Comparison of ENCODE assay signal across 14 cellular contexts in the genomic region with DNA sequence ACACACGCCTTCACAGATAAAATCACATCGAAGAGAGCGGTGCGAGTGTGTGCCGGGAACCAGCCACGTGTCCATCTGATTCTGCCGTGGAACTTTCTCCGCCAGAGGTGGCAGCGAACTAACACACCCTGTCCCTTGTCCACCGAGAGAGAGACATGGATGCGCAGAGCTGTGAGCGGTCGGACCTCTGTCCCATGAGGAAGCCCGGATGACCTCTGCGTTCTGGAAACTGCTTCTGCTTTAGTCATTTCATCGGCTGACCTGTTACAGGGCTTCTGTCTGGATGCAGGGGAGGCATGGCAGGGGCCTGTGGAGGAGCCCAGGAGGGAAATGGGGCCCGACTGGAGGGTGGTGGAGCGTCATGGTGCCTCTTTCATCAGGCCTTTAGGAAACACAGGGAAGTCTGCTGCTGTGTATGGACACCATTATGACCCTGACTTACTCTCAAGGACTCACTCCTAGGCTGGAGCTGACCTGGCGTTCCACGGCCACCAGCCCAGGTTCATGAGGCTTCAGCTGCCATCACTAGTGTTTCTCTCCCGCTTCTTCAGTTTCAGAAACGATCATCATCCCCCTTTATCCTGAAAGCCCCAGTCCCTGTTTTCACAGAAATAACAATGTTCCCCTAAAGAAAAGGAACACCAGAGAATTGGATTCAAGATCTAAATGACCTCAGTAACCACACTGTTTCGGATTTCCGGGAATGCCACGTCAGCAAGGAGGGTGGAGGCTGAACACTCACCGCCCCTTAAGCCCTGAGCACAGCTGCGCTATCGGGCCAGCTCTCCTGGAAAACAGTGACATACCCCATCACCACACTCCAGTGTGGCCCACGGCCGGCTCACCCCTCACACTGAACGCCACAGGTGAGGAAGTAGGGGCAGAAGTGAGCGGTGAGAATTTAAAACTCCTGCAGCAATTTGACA.
"Had no signal": no experiment of that assay in that cellular context is flagged by ENCODE, and none has a peak within 500 bp of the region (broad histone marks: within the 10 kb centered on the region; RNA-seq: fewer than 3 reads in every experiment).

No MANE protein-coding gene starts in this region.

- H3K4me3 ChIP-seq: colonic mucosa, lung, ovary, SJSA1, thyroid gland had no signal

- H3K4me1 ChIP-seq: colonic mucosa, SJSA1 had no signal

- H3K36me3 ChIP-seq: colonic mucosa, ovary, SJSA1, thyroid gland had no signal

- DNase-seq: activated CD4-positive, alpha-beta memory T cell treated with anti-CD3 and anti-CD28 coated beads for 36 hours; activated CD8-positive, alpha-beta memory T cell treated with anti-CD3 and anti-CD28 coated beads, Interleukin-2, amount 50 U/mL, for 4 hours; activated naive CD4-positive, alpha-beta T cell treated with Interleukin-2 at 50 U/mL for 16 hours; colonic mucosa; effector memory CD4-positive, alpha-beta T cell; hypothalamus; ovary; stimulated activated CD4-positive, alpha-beta T cell treated with anti-CD3 and anti-CD28 coated beads, Interleukin-4, amount 100 ng/mL, for 1 hour; stimulated activated CD8-positive, alpha-beta memory T cell treated with anti-CD3 and anti-CD28 coated beads, Interleukin-4, amount 100 ng/mL, for 48 hours; T-cell; T1000; thyroid gland had no signal

- H3K9me3 ChIP-seq: colonic mucosa, ovary, thyroid gland had no signal

- ATAC-seq: T-cell had no signal

- H3K27me3 ChIP-seq: colonic mucosa, ovary, thyroid gland had no signal

- H3K27ac ChIP-seq: colonic mucosa, ovary, SJSA1, thyroid gland had no signal
